1 cellular context compared by ENCODE assay signal in the genomic region with DNA sequence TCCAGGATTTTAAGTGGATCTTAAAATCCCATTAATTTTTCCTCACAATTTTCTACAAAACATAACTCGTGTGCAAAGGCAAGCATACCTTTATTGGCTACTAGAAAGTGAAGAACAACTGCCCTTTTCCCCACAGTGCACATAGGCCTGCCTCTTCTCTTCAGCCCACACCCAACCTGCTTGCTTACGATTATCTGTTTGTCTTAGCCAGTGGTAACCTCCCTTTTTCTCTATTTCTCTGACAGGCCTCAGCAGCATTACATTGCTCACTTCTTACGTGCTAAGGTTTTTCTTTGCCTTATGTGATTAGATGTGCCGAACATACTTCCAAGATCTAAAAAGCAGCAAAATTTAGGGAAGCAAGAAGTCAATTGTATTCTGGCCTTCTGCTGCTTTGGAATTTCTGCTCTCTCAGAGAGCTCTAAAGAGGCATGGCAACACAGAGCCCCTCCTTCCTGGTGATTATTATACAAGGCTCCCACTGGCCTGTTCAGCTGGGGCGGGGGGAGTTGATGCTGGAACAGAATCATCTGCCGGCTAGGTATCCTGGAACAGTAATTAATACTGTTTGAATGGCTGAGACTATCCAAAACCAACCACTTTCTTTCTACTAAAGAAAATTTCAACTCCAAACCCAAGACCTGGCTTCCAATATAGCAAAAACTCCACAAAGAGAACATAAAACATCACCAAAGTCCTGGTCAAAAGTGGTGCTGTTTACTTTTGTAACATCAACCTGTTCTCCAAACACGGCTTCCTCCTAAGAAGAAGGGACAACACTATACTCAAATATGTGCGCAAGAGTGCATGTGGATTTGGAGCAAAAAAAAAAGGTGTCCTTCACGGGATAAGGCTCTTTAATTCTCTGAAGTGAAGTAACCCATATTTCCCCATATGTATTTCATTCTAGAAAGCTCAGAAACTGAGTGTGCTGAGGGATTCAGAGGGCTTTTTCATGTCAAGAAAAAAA.
TF ChIP-seq lines count a peak whose summit lies in the region.

No MANE protein-coding gene starts in this region.

TF ChIP-seq in HEK293, 187 proteins besides CTCF, POLR2A, EP300 and RAD21 (continued from another document):
- TF ChIP-seq ZNF341 (tag by site-specific recombination; IDR thresholded peaks at IDR 0.05; ENCODE audit: low read depth) (0 out of 2 replicates have a peak, but pooled peaks have one; percentile 10), ZNF843 (tag by site-specific recombination; IDR thresholded peaks at IDR 0.05) (no peak), ZNF19 (tag by site-specific recombination; IDR thresholded peaks at IDR 0.05; ENCODE audit: low read depth) (no peak), WT1 (tag by site-specific recombination; IDR thresholded peaks at IDR 0.05) (peak; percentile 55), ZNF629 (tag by site-specific recombination; IDR thresholded peaks at IDR 0.05) (no peak), HOXA7 (CRISPR knock-in tag; IDR thresholded peaks at IDR 0.05; ENCODE audit: borderline replicate concordance) (no peak), ZNF664 (tag by site-specific recombination; IDR thresholded peaks at IDR 0.05) (no peak)
- TF ChIP-seq, protein P1, sequence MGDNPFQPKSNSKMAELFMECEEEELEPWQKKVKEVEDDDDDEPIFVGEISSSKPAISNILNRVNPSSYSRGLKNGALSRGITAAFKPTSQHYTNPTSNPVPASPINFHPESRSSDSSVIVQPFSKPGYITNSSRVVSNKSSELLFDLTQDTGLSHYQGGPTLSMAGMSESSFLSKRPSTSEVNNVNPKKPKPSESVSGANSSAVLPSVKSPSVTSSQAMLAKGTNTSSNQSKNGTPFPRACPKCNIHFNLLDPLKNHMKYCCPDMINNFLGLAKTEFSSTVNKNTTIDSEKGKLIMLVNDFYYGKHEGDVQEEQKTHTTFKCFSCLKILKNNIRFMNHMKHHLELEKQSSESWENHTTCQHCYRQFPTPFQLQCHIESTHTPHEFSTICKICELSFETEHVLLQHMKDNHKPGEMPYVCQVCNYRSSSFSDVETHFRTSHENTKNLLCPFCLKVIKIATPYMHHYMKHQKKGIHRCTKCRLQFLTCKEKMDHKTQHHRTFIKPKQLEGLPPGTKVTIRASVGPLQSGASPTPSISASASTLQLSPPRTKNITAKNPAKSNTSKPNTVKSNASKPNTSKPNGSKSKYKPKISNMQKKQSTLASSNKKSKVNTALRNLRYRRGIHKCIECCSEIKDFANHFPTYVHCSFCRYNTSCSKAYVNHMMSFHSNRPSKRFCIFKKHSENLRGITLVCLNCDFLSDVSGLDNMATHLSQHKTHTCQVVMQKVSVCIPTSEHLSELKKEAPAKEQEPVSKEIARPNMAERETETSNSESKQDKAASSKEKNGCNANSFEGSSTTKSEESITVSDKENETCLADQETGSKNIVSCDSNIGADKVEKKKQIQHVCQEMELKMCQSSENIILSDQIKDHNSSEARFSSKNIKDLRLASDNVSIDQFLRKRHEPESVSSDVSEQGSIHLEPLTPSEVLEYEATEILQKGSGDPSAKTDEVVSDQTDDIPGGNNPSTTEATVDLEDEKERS (tag by site-specific recombination; IDR thresholded peaks at IDR 0.05): no peak
- TF ChIP-seq, protein P2, sequence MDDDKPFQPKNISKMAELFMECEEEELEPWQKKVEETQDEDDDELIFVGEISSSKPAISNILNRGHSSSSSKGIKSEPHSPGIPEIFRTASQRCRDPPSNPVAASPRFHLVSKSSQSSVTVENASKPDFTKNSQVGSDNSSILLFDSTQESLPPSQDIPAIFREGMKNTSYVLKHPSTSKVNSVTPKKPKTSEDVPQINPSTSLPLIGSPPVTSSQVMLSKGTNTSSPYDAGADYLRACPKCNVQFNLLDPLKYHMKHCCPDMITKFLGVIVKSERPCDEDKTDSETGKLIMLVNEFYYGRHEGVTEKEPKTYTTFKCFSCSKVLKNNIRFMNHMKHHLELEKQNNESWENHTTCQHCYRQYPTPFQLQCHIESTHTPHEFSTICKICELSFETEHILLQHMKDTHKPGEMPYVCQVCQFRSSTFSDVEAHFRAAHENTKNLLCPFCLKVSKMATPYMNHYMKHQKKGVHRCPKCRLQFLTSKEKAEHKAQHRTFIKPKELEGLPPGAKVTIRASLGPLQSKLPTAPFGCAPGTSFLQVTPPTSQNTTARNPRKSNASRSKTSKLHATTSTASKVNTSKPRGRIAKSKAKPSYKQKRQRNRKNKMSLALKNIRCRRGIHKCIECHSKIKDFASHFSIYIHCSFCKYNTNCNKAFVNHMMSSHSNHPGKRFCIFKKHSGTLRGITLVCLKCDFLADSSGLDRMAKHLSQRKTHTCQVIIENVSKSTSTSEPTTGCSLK (tag by site-specific recombination; IDR thresholded peaks at IDR 0.05): no peak
TF ChIP-seq in HEK293: peak in this region for 6.
